10 cellular contexts compared by ENCODE assay signal in the genomic region with DNA sequence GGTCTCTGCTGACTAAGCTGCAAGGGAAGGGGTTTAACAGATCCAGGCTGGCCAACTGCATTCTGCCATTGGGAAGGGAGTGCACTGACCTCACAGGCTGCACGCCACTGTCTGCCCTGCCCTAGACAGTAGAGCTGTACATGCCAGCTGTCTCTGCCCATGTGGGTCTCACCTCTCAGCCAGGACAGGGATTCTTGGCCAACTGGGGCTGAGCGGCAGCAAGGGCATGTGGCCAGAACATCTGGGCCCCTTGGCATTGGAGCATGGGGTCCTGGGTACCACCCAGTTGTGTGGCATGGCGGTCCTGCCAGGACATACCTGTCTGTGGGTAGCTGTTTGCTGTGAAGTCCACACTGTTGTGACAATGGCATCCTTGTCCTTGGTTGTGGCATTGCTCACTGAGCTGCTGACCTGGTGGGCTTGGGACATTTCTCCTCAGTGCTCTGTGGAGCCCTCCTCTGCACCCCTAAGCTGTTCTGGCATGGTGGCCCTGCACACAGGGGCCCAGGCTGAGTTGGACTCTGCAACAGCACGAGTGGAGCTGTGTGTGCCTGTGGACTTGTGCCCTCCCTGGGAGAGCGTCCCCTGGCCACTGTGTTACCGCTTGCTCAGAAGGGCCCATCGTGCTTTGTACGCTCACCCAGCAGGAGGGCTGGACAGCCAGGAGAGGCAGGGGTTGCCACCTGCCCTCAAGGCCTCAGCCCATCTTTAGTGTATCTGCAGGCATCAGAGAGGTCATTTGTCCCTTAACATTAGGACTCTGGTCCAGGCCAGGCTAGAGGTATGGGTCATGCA. TPM values are rescaled to one million over a fixed set of nuclear protein-coding genes. Genes with fewer than 3 reads are reported as not detected.
A peak's percentile ranks its signal among the peaks of the same experiment; 100 is the strongest.
DNase-seq lines count a peak whose midpoint lies in the region; ATAC-seq, FAIRE-seq and TF ChIP-seq lines count a peak whose summit lies in the region.
"Had no signal": no experiment of that assay in that cellular context is flagged by ENCODE, and none has a peak within 500 bp of the region (broad histone marks: within the 10 kb centered on the region; RNA-seq: fewer than 3 reads in every experiment).

No MANE protein-coding gene starts in this region.

- H3K9me3 Mint-ChIP-seq in CD4-positive, CD25-positive, alpha-beta regulatory T cell, result peaks cover 0 to 9% (median 2%) of the 10 kb centered on the region in 7 donors
- peaks cover 11% of the 10 kb centered on the region for H3K9me3 Mint-ChIP-seq in endodermal cell

- WGBS in endodermal cell (ENCODE audit: insufficient coverage in 1 of 2, insufficient read length in 1 of 2), 2 experiments, result 94% methylated on average over 7 to 8 of the region's 8 CpGs
- 59 to 72% (median 65%) methylated on average over 8 of the region's 8 CpGs for WGBS in psoas muscle, 3 donors
- 96 to 97% (median 96%) methylated on average over 8 of the region's 8 CpGs for WGBS in small intestine, 3 donors

- peak overlapping the region; percentile 23 for H3K4me3 ChIP-seq in CD4-positive, CD25-positive, alpha-beta regulatory T cell (ENCODE audit: low read depth, low read length)
- H3K4me3 ChIP-seq in endodermal cell (ENCODE audit: low read length) (no peak overlapping the region), psoas muscle (no peak overlapping the region), small intestine (ENCODE audit: low read depth in 1 of 2, low read length in 2 of 2) (no peak overlapping the region)
- H3K4me3 ChIP-seq: PC-9 had no signal

- H3K36me3 ChIP-seq in CD4-positive, CD25-positive, alpha-beta regulatory T cell (ENCODE audit: control insufficient read depth, insufficient read depth, low read length), result peaks cover 41% of the 10 kb centered on the region
- H3K36me3 ChIP-seq in endodermal cell (ENCODE audit: control insufficient read depth, insufficient read depth, low read length) (peaks cover 71% of the 10 kb centered on the region), psoas muscle (ENCODE audit: insufficient read depth in 1 of 2, low read depth in 1 of 2) (peaks cover 0 to 15% of the 10 kb centered on the region in 2 donors), small intestine (ENCODE audit: control insufficient read depth in 2 of 2, insufficient read depth in 2 of 2, low read length in 2 of 2) (peaks cover 2 to 26% of the 10 kb centered on the region in 2 donors)

- no peak for ATAC-seq in CD4-positive, CD25-positive, alpha-beta regulatory T cell (ENCODE audit: low read depth in 2 of 2)
- ATAC-seq in psoas muscle, result no peak
- ATAC-seq in GM21360 (IDR thresholded peaks at IDR 0.05; ENCODE audit: unreplicated experiment), result no peak
- no peak for ATAC-seq in GM21529 (IDR thresholded peaks at IDR 0.05; ENCODE audit: unreplicated experiment)

- peak overlapping the region in 3 of 4 donors; percentile 20 to 79 (median 58) for H3K4me3 Mint-ChIP-seq in CD4-positive, CD25-positive, alpha-beta regulatory T cell
- no peak overlapping the region for H3K4me3 Mint-ChIP-seq in endodermal cell

- no peaks in the 10 kb centered on the region for H3K27me3 Mint-ChIP-seq in CD4-positive, CD25-positive, alpha-beta regulatory T cell
- no peaks in the 10 kb centered on the region for H3K27me3 Mint-ChIP-seq in endodermal cell (ENCODE audit: insufficient read depth)

- no peaks in the 10 kb centered on the region for H3K27me3 ChIP-seq in CD4-positive, CD25-positive, alpha-beta regulatory T cell (ENCODE audit: control insufficient read depth, insufficient read depth, low read length)
- H3K27me3 ChIP-seq in endodermal cell (ENCODE audit: control insufficient read depth, insufficient read depth, low read length, poor library complexity, severe bottlenecking), result no peaks in the 10 kb centered on the region
- no peaks in the 10 kb centered on the region for H3K27me3 ChIP-seq in psoas muscle (ENCODE audit: insufficient read depth in 3 of 3, low read length in 2 of 3)
- no peaks in the 10 kb centered on the region for H3K27me3 ChIP-seq in small intestine (ENCODE audit: control insufficient read depth in 2 of 2, insufficient read depth in 2 of 2, low read length in 2 of 2)

- no peak for DNase-seq in CD4-positive, CD25-positive, alpha-beta regulatory T cell
- DNase-seq in LHCN-M2 (ENCODE audit: low read depth) (peak; percentile 61), endodermal cell (no peak), psoas muscle (peak in 1 of 2 donors; percentile 58), NCI-H2081 (lab: John Stamatoyannopoulos, UW) (no peak), small intestine (no peak)
- DNase-seq: PC-9 had no signal

- intact Hi-C loops in psoas muscle (cut with DNase I), result loop anchor here (5.0 kb wide), 1 partner anchor 37 kb away; no protein-coding TSS in a partner anchor

- H3K27ac ChIP-seq in CD4-positive, CD25-positive, alpha-beta regulatory T cell (ENCODE audit: insufficient read depth, low read length, poor library complexity, severe bottlenecking), result peak overlapping the region; percentile 95
- no peak overlapping the region for H3K27ac ChIP-seq in endodermal cell (ENCODE audit: low read depth, low read length)
- peak overlapping the region; percentile 93 for H3K27ac ChIP-seq in psoas muscle
- peak overlapping the region in 1 of 2 donors; percentile 2 for H3K27ac ChIP-seq in small intestine (ENCODE audit: low read depth in 1 of 2, low read length in 1 of 2)
- H3K27ac ChIP-seq: C4-2B, PC-9 had no signal

- no peak for TF ChIP-seq CTCF in endodermal cell (conservative IDR thresholded peaks at IDR 0.05)
- TF ChIP-seq CTCF in psoas muscle (IDR thresholded peaks at IDR 0.05), result no peak

- peaks cover 96% of the 10 kb centered on the region for H3K4me1 ChIP-seq in CD4-positive, CD25-positive, alpha-beta regulatory T cell (ENCODE audit: control insufficient read depth, insufficient read depth, low read length, poor library complexity, severe bottlenecking)
- H3K4me1 ChIP-seq in endodermal cell (ENCODE audit: control insufficient read depth, insufficient read depth, low read length) (no peaks in the 10 kb centered on the region), psoas muscle (peaks cover 92% of the 10 kb centered on the region), small intestine (ENCODE audit: control insufficient read depth in 2 of 2, insufficient read depth in 1 of 2, low read depth in 1 of 2, low read length in 1 of 2) (peaks cover 0 to 25% of the 10 kb centered on the region in 2 donors)

- H3K9ac ChIP-seq in endodermal cell (ENCODE audit: extremely low read depth, low read length, poor library complexity, severe bottlenecking), result no peak overlapping the region

- H3K27ac Mint-ChIP-seq in CD4-positive, CD25-positive, alpha-beta regulatory T cell, result peak overlapping the region; percentile 92 to 99 (median 98)
- H3K27ac Mint-ChIP-seq in endodermal cell, result peak overlapping the region; percentile 58

- peaks cover 54% of the 10 kb centered on the region for H3K36me3 Mint-ChIP-seq in CD4-positive, CD25-positive, alpha-beta regulatory T cell
- peaks cover 50% of the 10 kb centered on the region for H3K36me3 Mint-ChIP-seq in endodermal cell (ENCODE audit: low read depth)

- no peak for FAIRE-seq in small intestine (lab: Jason Lieb, UNC)

- H3K9me3 ChIP-seq in CD4-positive, CD25-positive, alpha-beta regulatory T cell (ENCODE audit: control insufficient read depth in 2 of 2, low read length in 2 of 2), result peaks cover 0 to 10% of the 10 kb centered on the region in 2 experiments
- H3K9me3 ChIP-seq in endodermal cell (ENCODE audit: control insufficient read depth, low read length) (peaks cover 12% of the 10 kb centered on the region), psoas muscle (no peaks in the 10 kb centered on the region), small intestine (ENCODE audit: control insufficient read depth, low read depth) (no peaks in the 10 kb centered on the region)

- peaks cover 13 to 100% (median 67%) of the 10 kb centered on the region in 4 donors for H3K4me1 Mint-ChIP-seq in CD4-positive, CD25-positive, alpha-beta regulatory T cell
- H3K4me1 Mint-ChIP-seq in endodermal cell, result peaks cover 10% of the 10 kb centered on the region

RNA-seq across cellular contexts. Expression of gene MED15, which starts 46.7 kb away (rescaled TPM):
- total RNA-seq in CD4-positive, CD25-positive, alpha-beta regulatory T cell, result 397 TPM
- 10 to 100 TPM; 35.1 to 43.0 (median 38.5) TPM for polyA plus RNA-seq in CD4-positive, CD25-positive, alpha-beta regulatory T cell
- total RNA-seq in LHCN-M2 (2014; rRNA removed), result 32.4 and 42.1 TPM in 2 replicates
- polyA plus RNA-seq in LHCN-M2 (2012), result 78.8 TPM
- 10 to 100 TPM; 61.4 to 62.7 TPM for total RNA-seq in endodermal cell
- 49.1 TPM for polyA plus RNA-seq in endodermal cell (2013, experiment 1 of 2)
- 45.9 TPM for polyA plus RNA-seq in endodermal cell (2013, experiment 2 of 2)
- total RNA-seq in psoas muscle, result 10 to 100 TPM; 46.4 to 94.8 (median 73.6) TPM
- 10 to 100 TPM; 33.8 to 61.5 (median 41.5) TPM for polyA plus RNA-seq in psoas muscle
- polyA plus RNA-seq in small intestine, result 100 to 1,000 TPM in 1 of 3 donors, 10 to 100 TPM in 2; 56.6 to 106 (median 96.7) TPM

RNA-seq across cellular contexts. Expression of gene KLHL22, which starts 58.5 kb away (rescaled TPM):
- total RNA-seq in CD4-positive, CD25-positive, alpha-beta regulatory T cell, result 55.6 TPM
- 10 to 100 TPM; 40.1 to 48.1 (median 42.4) TPM for polyA plus RNA-seq in CD4-positive, CD25-positive, alpha-beta regulatory T cell
- total RNA-seq in LHCN-M2 (2014; rRNA removed), result 29.4 and 31.6 TPM in 2 replicates
- 18.9 TPM for polyA plus RNA-seq in LHCN-M2 (2012)
- 10 to 100 TPM; 26.5 to 32.8 TPM for total RNA-seq in endodermal cell
- polyA plus RNA-seq in endodermal cell (2013, experiment 1 of 2), result 23.7 TPM
- polyA plus RNA-seq in endodermal cell (2013, experiment 2 of 2), result 23.3 TPM
- 10 to 100 TPM; 14.6 to 24.3 (median 16.8) TPM for total RNA-seq in psoas muscle
- polyA plus RNA-seq in psoas muscle, result 10 to 100 TPM in 1 of 3 donors, 1 to 10 TPM in 2; 8.4 to 13.9 (median 9.2) TPM
- polyA plus RNA-seq in small intestine, result 10 to 100 TPM in 1 of 3 donors, 1 to 10 TPM in 2; 5.9 to 10.3 (median 6.9) TPM
